21 cellular contexts compared by ENCODE assay signal in the genomic region with DNA sequence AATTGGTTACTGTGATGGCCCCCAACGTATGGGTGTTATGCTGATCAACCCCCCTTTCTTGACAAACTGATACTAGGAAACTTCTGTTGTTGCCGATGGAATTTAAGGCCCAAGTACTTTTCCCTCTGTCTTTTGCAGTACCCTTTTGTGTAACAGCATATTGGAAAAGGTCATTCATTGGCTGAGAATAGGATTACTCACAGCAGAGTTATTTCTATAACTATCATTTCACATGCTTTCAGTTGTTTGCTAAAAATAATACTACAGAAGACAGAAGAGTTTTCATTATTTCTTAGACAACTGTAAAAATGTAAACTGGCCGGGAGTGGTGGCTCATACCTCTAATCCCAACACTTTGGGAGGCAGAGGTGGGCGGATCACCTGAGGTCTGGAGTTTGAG.
DNase-seq lines count a peak whose midpoint lies in the region; ATAC-seq, FAIRE-seq and TF ChIP-seq lines count a peak whose summit lies in the region.
"Had no signal": no experiment of that assay in that cellular context is flagged by ENCODE, and none has a peak within 500 bp of the region (broad histone marks: within the 10 kb centered on the region; RNA-seq: fewer than 3 reads in every experiment).

No MANE protein-coding gene starts in this region.

- H3K4me1 ChIP-seq in hepatocyte (ENCODE audit: insufficient read depth) (no peaks in the 10 kb centered on the region), pancreas (peaks cover 0 to 5% (median 0%) of the 10 kb centered on the region in 3 donors)
- H3K4me1 ChIP-seq: Peyer's patch, testis had no signal

- H3K36me3 ChIP-seq in hepatocyte (replicated peaks; ENCODE audit: insufficient read depth, low read depth) = no peaks in the 10 kb centered on the region
- H3K36me3 ChIP-seq in pancreas = no peaks in the 10 kb centered on the region
- H3K36me3 ChIP-seq: Peyer's patch had no signal

- DNase-seq in A172 (ENCODE audit: low spot score) (peak; percentile 67), H54 (ENCODE audit: insufficient read length, low spot score) (peak; percentile 3), amniotic stem cell (lab: John Stamatoyannopoulos, UW) (peak; percentile 6), fibroblast of villous mesenchyme (ENCODE audit: low read depth) (peak; percentile 21), hepatocyte (ENCODE audit: low spot score) (no peak), Ammon's horn (ENCODE audit: low spot score) (no peak), pancreas (no peak)
- DNase-seq in activated CD4-positive, alpha-beta T cell treated with anti-CD3 and anti-CD28 coated beads, Interleukin-2, amount 50 U/mL, for 48 hours = no peak
- DNase-seq: caudate nucleus; CD4-positive, CD25-positive, alpha-beta regulatory T cell; DMS53; effector CD4-positive, alpha-beta T cell; hypothalamus; NCI-H1436 treated with DMSO at 0.1 percent for 48 hours; NCI-H2171 treated with DMSO at 0.1 percent for 48 hours; Peyer's patch; T1000; testis had no signal

- no peak overlapping the region for H2AFZ ChIP-seq in hepatocyte

- TF ChIP-seq CTCF in fibroblast of villous mesenchyme (IDR thresholded peaks at IDR 0.05; ENCODE audit: insufficient read depth, low read depth, low read length) (no peak), hepatocyte (IDR thresholded peaks at IDR 0.05; ENCODE audit: poor library complexity) (no peak), pancreas (IDR thresholded peaks at IDR 0.05) (no peak)

- intact Hi-C loops in pancreas (cut with DNase I) = no loop called here

- FAIRE-seq in H54 (lab: Jason Lieb, UNC) (peak; percentile 82), pancreas (lab: Jason Lieb, UNC) (no peak)

- no peaks in the 10 kb centered on the region for H3K9me3 ChIP-seq in hepatocyte (ENCODE audit: low read depth)
- H3K9me3 ChIP-seq in pancreas = no peaks in the 10 kb centered on the region
- H3K9me3 ChIP-seq: testis had no signal

- H3K9me2 ChIP-seq in hepatocyte (replicated peaks; ENCODE audit: insufficient read depth) = no peaks in the 10 kb centered on the region

- no peak for ATAC-seq in pancreas
- ATAC-seq: activated CD4-positive, CD25-positive, alpha-beta regulatory T cell treated with anti-CD3 and anti-CD28 coated beads, Interleukin-2, amount 50 U/mL, for 24 hours; esophagus mucosa had no signal

- H3K27me3 ChIP-seq in hepatocyte = peaks cover 13% of the 10 kb centered on the region
- H3K27me3 ChIP-seq in pancreas = no peaks in the 10 kb centered on the region
- H3K27me3 ChIP-seq: Peyer's patch, testis had no signal

- no peaks in the 10 kb centered on the region for H3K79me2 ChIP-seq in hepatocyte

- TF ChIP-seq POLR2A in H54 (IDR thresholded peaks at IDR 0.05; ENCODE audit: low read depth, low read length) = no peak

- H3K27ac ChIP-seq in hepatocyte = no peak overlapping the region
- no peak overlapping the region for H3K27ac ChIP-seq in pancreas
- H3K27ac ChIP-seq: 22Rv1, Peyer's patch, testis had no signal

- H4K20me1 ChIP-seq in hepatocyte (ENCODE audit: insufficient read depth, poor library complexity, severe bottlenecking) = no peaks in the 10 kb centered on the region

- no peak overlapping the region for H3K4me2 ChIP-seq in hepatocyte

- 85% methylated on average over 4 of the region's 4 CpGs for WGBS in hepatocyte (ENCODE audit: low lambda C conversion rate, missing lambda C conversion rate)
- WGBS in pancreas, 2 donors = 85 to 89% methylated on average over 4 of the region's 4 CpGs

- H3K4me3 ChIP-seq in fibroblast of villous mesenchyme (ENCODE audit: low read depth, low read length) (no peak overlapping the region), hepatocyte (no peak overlapping the region), pancreas (no peak overlapping the region)
- H3K4me3 ChIP-seq: Peyer's patch, testis had no signal

Comparison
In these comparisons a context has a peak if more than half of its experiments do, and no peak if none do; other contexts are left out.
1. DNase-seq: peak in A172 (single experiment), H54 (single experiment), amniotic stem cell (single experiment) and fibroblast of villous mesenchyme (single experiment); none in hepatocyte (single experiment), activated CD4-positive, alpha-beta T cell treated with anti-CD3 and anti-CD28 coated beads, Interleukin-2, amount 50 U/mL, for 48 hours (0 of 2), Ammon's horn (single experiment) and pancreas (0 of 6).